1 cellular context compared by ENCODE assay signal in genomic region chr11:66638177-66639065, GRCh38.
TF ChIP-seq lines count a peak whose summit lies in the region.

Gene RBM4 (plus strand): TSS chr11:66638703. CDS start chr11:66639712, 1,009 bp downstream.

TF ChIP-seq in HepG2, 621 proteins besides CTCF, POLR2A, EP300 and RAD21 (continued from another document and continues in another):
- TF ChIP-seq NFAT5 (CRISPR knock-in tag; IDR thresholded peaks at IDR 0.05) (no peak), TERF1 (CRISPR knock-in tag; IDR thresholded peaks at IDR 0.05) (no peak), THAP9 (CRISPR knock-in tag; IDR thresholded peaks at IDR 0.05; ENCODE audit: borderline replicate concordance) (peak; percentile 92; the same call in 1 of the 2 replicates), FOXC1 (CRISPR knock-in tag; IDR thresholded peaks at IDR 0.05; ENCODE audit: borderline replicate concordance) (peak; percentile 30; the same call in 1 of the 2 replicates), SETDB1 (CRISPR knock-in tag; IDR thresholded peaks at IDR 0.05; ENCODE audit: borderline replicate concordance) (no peak), SNRNP70 (IDR thresholded peaks at IDR 0.05; ENCODE audit: low read depth, low read length) (no peak), DMTF1 (CRISPR knock-in tag; IDR thresholded peaks at IDR 0.05) (0 out of 2 replicates have a peak, but pooled peaks have one; percentile 66), GTF2F1 (IDR thresholded peaks at IDR 0.05; ENCODE audit: low read length) (peak; percentile 82; the same call in 1 of the 2 replicates), SIN3A (IDR thresholded peaks at IDR 0.05; ENCODE audit: borderline replicate concordance, low read depth, low read length) (peak; percentile 75), ZNF598 (CRISPR knock-in tag; IDR thresholded peaks at IDR 0.05; ENCODE audit: borderline replicate concordance) (no peak; the same call in 1 of the 2 replicates), ISL2 (CRISPR knock-in tag; IDR thresholded peaks at IDR 0.05) (no peak), MZF1 (CRISPR knock-in tag; IDR thresholded peaks at IDR 0.05; ENCODE audit: borderline replicate concordance) (0 out of 2 replicates have a peak, but pooled peaks have one; percentile 76), ZNF782 (CRISPR knock-in tag; IDR thresholded peaks at IDR 0.05; ENCODE audit: borderline replicate concordance) (no peak), SOX5 (CRISPR knock-in tag; IDR thresholded peaks at IDR 0.05; ENCODE audit: borderline replicate concordance) (no peak; the same call in 1 of the 2 replicates), HOXA3 (CRISPR knock-in tag; IDR thresholded peaks at IDR 0.05) (peak; percentile 96), PCBP2 (optimal IDR thresholded peaks at IDR 0.05; ENCODE audit: low read depth, low read length, poor library complexity, severe bottlenecking) (no peak), GMEB1 (CRISPR knock-in tag; IDR thresholded peaks at IDR 0.05; ENCODE audit: borderline replicate concordance) (peak; percentile 80; the same call in 1 of the 2 replicates), UBTF (CRISPR knock-in tag; IDR thresholded peaks at IDR 0.05) (peak; percentile 46), ZKSCAN5 (CRISPR knock-in tag; IDR thresholded peaks at IDR 0.05) (no peak), ZFX (CRISPR knock-in tag; IDR thresholded peaks at IDR 0.05; ENCODE audit: low read depth) (peak; percentile 83), THAP11 (CRISPR knock-in tag; IDR thresholded peaks at IDR 0.05) (peak; percentile 74), SPEN (CRISPR knock-in tag; IDR thresholded peaks at IDR 0.05; ENCODE audit: low read depth) (no peak), ZSCAN31 (CRISPR knock-in tag; IDR thresholded peaks at IDR 0.05; ENCODE audit: low read depth) (peak; percentile 59; the same call in 1 of the 2 replicates), POLR2AphosphoS5 (IDR thresholded peaks at IDR 0.05; ENCODE audit: low read depth, low read length) (peak; percentile 81), ZNF30 (CRISPR knock-in tag; IDR thresholded peaks at IDR 0.05) (no peak; the same call in 1 of the 2 replicates), RERE (CRISPR knock-in tag; IDR thresholded peaks at IDR 0.05; ENCODE audit: low read depth) (no peak), ATF6 (CRISPR knock-in tag; conservative IDR thresholded peaks at IDR 0.05) (peak; percentile 52; the same call in 1 of the 2 replicates), PHF8 (CRISPR knock-in tag; IDR thresholded peaks at IDR 0.05) (peak; percentile 80)
